ENCODE assay signal across 17 cellular contexts in the genomic region with DNA sequence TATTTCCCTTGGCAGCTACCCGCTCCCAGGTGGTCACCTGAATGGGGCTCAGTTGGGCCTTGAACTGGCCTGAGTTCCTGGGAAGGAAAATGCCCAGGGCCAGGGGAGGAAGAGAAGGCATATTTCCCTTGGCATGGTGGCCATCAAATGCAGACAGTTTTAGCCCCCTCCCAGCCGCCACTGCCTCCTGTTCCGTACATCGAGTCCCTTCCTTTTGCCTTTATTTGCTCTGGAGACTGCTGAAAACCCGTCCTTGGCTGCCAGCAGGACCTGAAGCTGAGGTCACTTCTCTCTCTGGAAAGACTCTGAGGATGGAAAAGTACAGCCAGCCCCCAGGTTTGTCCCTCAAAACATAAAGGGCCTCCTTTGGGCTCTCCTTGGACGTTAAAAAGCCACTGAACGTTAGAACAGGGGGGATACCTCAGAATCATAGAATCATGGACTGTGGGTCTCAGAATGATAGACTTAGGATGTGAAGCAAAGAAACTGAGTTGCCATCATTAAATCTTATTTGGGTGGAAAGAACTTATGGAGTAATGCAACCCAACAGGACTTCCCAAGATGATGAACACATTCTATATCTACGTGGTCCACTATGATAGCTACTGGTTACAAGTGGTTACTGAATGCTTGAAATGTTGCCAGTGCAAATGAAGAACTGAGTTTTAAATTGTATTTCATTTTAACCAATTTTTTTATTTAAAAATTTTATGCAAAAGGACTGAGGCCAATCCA. TPM values are rescaled to one million over a fixed set of nuclear protein-coding genes. Genes with fewer than 3 reads are reported as not detected.
DNase-seq lines count a peak whose midpoint lies in the region; ATAC-seq and TF ChIP-seq lines count a peak whose summit lies in the region.
"Had no signal": no experiment of that assay in that cellular context is flagged by ENCODE, and none has a peak within 500 bp of the region (broad histone marks: within the 10 kb centered on the region; RNA-seq: fewer than 3 reads in every experiment).

No MANE protein-coding gene starts in this region.

- H3K36me3 ChIP-seq in heart right ventricle (peaks cover 0 to 48% (median under 1%) of the 10 kb centered on the region in 9 donors), prostate gland (no peaks in the 10 kb centered on the region), vagina (peaks cover 0 to 9% of the 10 kb centered on the region in 2 donors)

- ATAC-seq in heart right ventricle (peak in 1 of 8 donors; percentile 28), left ventricle myocardium superior (no peak)
- ATAC-seq: body of pancreas, T-helper 17 cell had no signal

- no peak for TF ChIP-seq CTCF in heart right ventricle (IDR thresholded peaks at IDR 0.05)
- TF ChIP-seq CTCF in fibroblast of the aortic adventitia (IDR thresholded peaks at IDR 0.05; ENCODE audit: insufficient read depth, low read length) = no peak
- TF ChIP-seq CTCF in prostate gland (IDR thresholded peaks at IDR 0.05) = no peak
- TF ChIP-seq CTCF in vagina (IDR thresholded peaks at IDR 0.05) = no peak
- TF ChIP-seq CTCF in CD14-positive monocyte (IDR thresholded peaks at IDR 0.05) = no peak

- H3K4me3 ChIP-seq in heart right ventricle (peak overlapping the region in 7 of 10 donors; percentile 1 to 78 (median 28)), fibroblast of the aortic adventitia (ENCODE audit: low read depth, low read length) (peak overlapping the region; percentile 42), prostate gland (no peak overlapping the region), vagina (no peak overlapping the region)
- H3K4me3 ChIP-seq: body of pancreas, PC-9 had no signal

- intact Hi-C loops in heart right ventricle (cut with DNase I) (no loop called here), left ventricle myocardium superior (cut with micrococcal nuclease) (no loop called here), prostate gland (cut with DNase I) (loop anchor here (10.0 kb wide), 1 partner anchor 425 kb away; the partner anchor contains the start of gene GM2A), vagina (cut with DNase I) (no loop called here), CD14-positive monocyte (cut with micrococcal nuclease) (no loop called here)

- H3K27me3 ChIP-seq in heart right ventricle = no peaks in the 10 kb centered on the region
- no peaks in the 10 kb centered on the region for H3K27me3 ChIP-seq in prostate gland (replicated peaks; ENCODE audit: insufficient read depth)
- H3K27me3 ChIP-seq in vagina = no peaks in the 10 kb centered on the region
- H3K27me3 ChIP-seq: body of pancreas had no signal

- H3K9me3 ChIP-seq in heart right ventricle (no peaks in the 10 kb centered on the region), prostate gland (no peaks in the 10 kb centered on the region), vagina (no peaks in the 10 kb centered on the region)
- H3K9me3 ChIP-seq: body of pancreas had no signal

- H3K27ac ChIP-seq in heart right ventricle = peak overlapping the region; percentile 81 to 95 (median 90)
- peak overlapping the region; percentile 52 to 77 for H3K27ac ChIP-seq in prostate gland
- peak overlapping the region; percentile 94 for H3K27ac ChIP-seq in vagina
- H3K27ac ChIP-seq: PC-9 had no signal

- peaks cover 33 to 100% (median 99%) of the 10 kb centered on the region in 9 donors for H3K4me1 ChIP-seq in heart right ventricle
- H3K4me1 ChIP-seq in prostate gland (replicated peaks) = peaks cover 3% of the 10 kb centered on the region
- H3K4me1 ChIP-seq in vagina = peaks cover 100% of the 10 kb centered on the region
- H3K4me1 ChIP-seq: body of pancreas had no signal

- H3K4me1 Mint-ChIP-seq in CD14-positive monocyte = peaks cover 66% of the 10 kb centered on the region
- H3K4me1 Mint-ChIP-seq: IgD-negative memory B cell, T-helper 17 cell had no signal

- H3K36me3 Mint-ChIP-seq in CD14-positive monocyte = peaks cover 0 to 1% of the 10 kb centered on the region in 2 donors

- DNase-seq in heart right ventricle (no peak), left ventricle myocardium superior (no peak), fibroblast of the aortic adventitia (ENCODE audit: low read depth) (peak; percentile 49), prostate gland (ENCODE audit: low spot score) (no peak), vagina (ENCODE audit: extremely low spot score in 2 of 2) (no peak), CD14-positive monocyte (ENCODE audit: low spot score) (no peak), D341Med (ENCODE audit: low spot score) (no peak), NCI-H2081 (lab: John Stamatoyannopoulos, UW) (no peak)
- DNase-seq: activated CD4-positive, alpha-beta T cell treated with anti-CD3 and anti-CD28 coated beads, Interleukin-2, amount 10 ng/mL, durations not matched to agents 24 days and 14 days; body of pancreas; DMS53; midbrain; NCI-H510A; PC-9; T-helper 17 cell had no signal

- no peak overlapping the region for H3K27ac Mint-ChIP-seq in CD14-positive monocyte
- H3K27ac Mint-ChIP-seq: activated CD4-positive, alpha-beta T cell treated with anti-CD3 and anti-CD28 coated beads, Interleukin-2, amount 10 ng/mL, durations not matched to agents 24 days and 14 days; activated T-helper 1 cell treated with anti-CD3 and anti-CD28 coated beads, Interleukin-12 subunit alpha, Interleukin-12 subunit beta, Interleukin-2, Interleukin-4 antibody, amounts not matched to agents 30 ng/mL and 10 ng/mL and 1 ng/mL, durations not matched to agents 14 hours and 24 hours and 36 hours; IgD-negative memory B cell; T-helper 17 cell had no signal

- no peak overlapping the region for H3K4me3 Mint-ChIP-seq in CD14-positive monocyte
- H3K4me3 Mint-ChIP-seq: activated CD4-positive, alpha-beta T cell treated with anti-CD3 and anti-CD28 coated beads, Interleukin-2, amount 10 ng/mL, durations not matched to agents 24 days and 14 days; activated T-helper 1 cell treated with anti-CD3 and anti-CD28 coated beads, Interleukin-12 subunit alpha, Interleukin-12 subunit beta, Interleukin-2, Interleukin-4 antibody, amounts not matched to agents 30 ng/mL and 10 ng/mL and 1 ng/mL, durations not matched to agents 14 hours and 24 hours and 36 hours; T-helper 17 cell had no signal

- TF ChIP-seq POLR2A in prostate gland (IDR thresholded peaks at IDR 0.05) = no peak
- no peak for TF ChIP-seq POLR2A in vagina (IDR thresholded peaks at IDR 0.05)

- peaks cover 0 to 2% (median 0%) of the 10 kb centered on the region in 7 donors for H3K9me3 Mint-ChIP-seq in CD14-positive monocyte
- H3K9me3 Mint-ChIP-seq: activated CD4-positive, alpha-beta T cell treated with anti-CD3 and anti-CD28 coated beads, Interleukin-2, amount 10 ng/mL, durations not matched to agents 24 days and 14 days; activated T-helper 1 cell treated with anti-CD3 and anti-CD28 coated beads, Interleukin-12 subunit alpha, Interleukin-12 subunit beta, Interleukin-2, Interleukin-4 antibody, amounts not matched to agents 30 ng/mL and 10 ng/mL and 1 ng/mL, durations not matched to agents 14 hours and 24 hours and 36 hours; IgD-negative memory B cell had no signal

- 52 to 65% methylated on average over 8 of the region's 8 CpGs for WGBS in heart right ventricle, 2 donors
- WGBS in prostate gland = 61% methylated on average over 8 of the region's 8 CpGs

- H3K27me3 Mint-ChIP-seq in CD14-positive monocyte (ENCODE audit: low read depth in 3 of 3) = peaks cover 0 to 7% (median 0%) of the 10 kb centered on the region in 3 donors

RNA-seq across cellular contexts. Expression of gene SPARC, which starts 7.1 kb away (rescaled TPM):
- total RNA-seq in heart right ventricle (1,000 to 10,000 TPM in 1 of 10 donors, 100 to 1,000 TPM in 9; 261 to 1,135 (median 456) TPM), left ventricle myocardium superior (439 TPM), fibroblast of the aortic adventitia (ENCODE audit: low replicate concordance) (1,011 and 5,653 TPM in 2 replicates), prostate gland (1,000 to 10,000 TPM in 1 of 2 donors, 100 to 1,000 TPM in 1; 101 to 2,249 TPM), vagina (273 TPM)
- polyA plus RNA-seq in heart right ventricle (100 to 1,000 TPM; 144 to 924 TPM), CD14-positive monocyte (10 to 100 TPM; 10.7 to 19.7 TPM)
- total RNA-seq: activated CD4-positive, alpha-beta T cell treated with anti-CD3 and anti-CD28 coated beads, Interleukin-2, amount 10 ng/mL, durations not matched to agents 24 days and 14 days; activated T-helper 1 cell treated with anti-CD3 and anti-CD28 coated beads, Interleukin-12 subunit alpha, Interleukin-12 subunit beta, Interleukin-2, Interleukin-4 antibody, amounts not matched to agents 30 ng/mL and 10 ng/mL and 1 ng/mL, durations not matched to agents 14 hours and 24 hours and 36 hours had no signal

Comparison
In these comparisons a context has a peak if more than half of its experiments do, and no peak if none do; other contexts are left out.
1. H3K4me3 ChIP-seq: peak in heart right ventricle (7 of 10) and fibroblast of the aortic adventitia (single experiment); none in prostate gland (0 of 2) and vagina (0 of 2).
2. Peak in every context shown above with its lines, with median percentiles within 50 percentile points of each other: H3K27ac ChIP-seq.